Comparison of ENCODE assay signal across 25 cellular contexts in genomic region chr15:63241316-63241715, GRCh38.
"Had no signal": no experiment of that assay in that cellular context is flagged by ENCODE, and none has a peak within 500 bp of the region (broad histone marks: within the 10 kb centered on the region; RNA-seq: fewer than 3 reads in every experiment).

No MANE protein-coding gene starts in this region.

- H3K9me3 Mint-ChIP-seq: activated naive CD4-positive, alpha-beta T cell treated with anti-CD3 and anti-CD28 coated beads, Interleukin-2, amount 50 U/mL, for 72 hours; activated T-cell treated with anti-CD3 and anti-CD28 coated beads, Interleukin-2, amount 50 U/mL, for 4 hours had no signal

- DNase-seq: activated CD4-positive, alpha-beta T cell treated with anti-CD3 and anti-CD28 coated beads for 48 hours; activated CD4-positive, alpha-beta T cell treated with anti-CD3 and anti-CD28 coated beads, Interleukin-2, amount 50 U/mL, for 4 hours; activated CD4-positive, CD25-positive, alpha-beta regulatory T cell treated with anti-CD3 and anti-CD28 coated beads, Interleukin-2, amount 50 U/mL, for 72 hours; activated CD8-positive, alpha-beta memory T cell treated with anti-CD3 and anti-CD28 coated beads for 24 hours; activated effector memory CD4-positive, alpha-beta T cell treated with anti-CD3 and anti-CD28 coated beads, Interleukin-2, amount 50 U/mL, for 16 hours; activated naive CD4-positive, alpha-beta T cell treated with Interleukin-2 at 50 U/mL for 16 hours; activated T-cell treated with anti-CD3 and anti-CD28 coated beads, Interleukin-2, amount 50 U/mL, for 4 hours; KG1; NCI-H1092; NCI-H1417; NCI-H1694 treated with DMSO at 0.1 percent for 48 hours; NCI-H2029 treated with DMSO at 0.1 percent for 48 hours; NCI-H345; NCI-H510A; NCI-H69; NK-92 treated with Interleukin-12 subunit alpha and Interleukin-12 subunit beta, amount 100 ng/mL, for 24 hours; Peyer's patch; SHP77; T-helper 9 cell had no signal

- ATAC-seq: activated naive CD4-positive, alpha-beta T cell treated with anti-CD3 and anti-CD28 coated beads, Interleukin-2, amount 50 U/mL, for 72 hours; activated T-cell treated with anti-CD3 and anti-CD28 coated beads, Interleukin-2, amount 50 U/mL, for 4 hours; SK-N-SH treated with all-trans-retinoic acid at 6 μM for 48 hours; WTC11 had no signal

- H3K9me3 ChIP-seq: Peyer's patch, SJSA1 had no signal

- H3K4me3 ChIP-seq: Peyer's patch, SJSA1 had no signal

- H3K27me3 ChIP-seq: Peyer's patch, SJSA1 had no signal

- H3K27ac ChIP-seq: Peyer's patch, RWPE1, SJSA1 had no signal

- H3K4me3 Mint-ChIP-seq: activated T-cell treated with anti-CD3 and anti-CD28 coated beads, Interleukin-2, amount 50 U/mL, for 4 hours; T-helper 1 cell treated with Interleukin-12 subunit alpha and Interleukin-12 subunit beta and Interleukin-4 antibody, amounts not matched to agents 30 μg/mL and 1 μg/mL, for 36 hours; WTC11 had no signal

- H3K27ac Mint-ChIP-seq: T-helper 1 cell treated with Interleukin-12 subunit alpha and Interleukin-12 subunit beta and Interleukin-4 antibody, amounts not matched to agents 30 μg/mL and 1 μg/mL, for 36 hours; WTC11 had no signal
